In the genomic region with DNA sequence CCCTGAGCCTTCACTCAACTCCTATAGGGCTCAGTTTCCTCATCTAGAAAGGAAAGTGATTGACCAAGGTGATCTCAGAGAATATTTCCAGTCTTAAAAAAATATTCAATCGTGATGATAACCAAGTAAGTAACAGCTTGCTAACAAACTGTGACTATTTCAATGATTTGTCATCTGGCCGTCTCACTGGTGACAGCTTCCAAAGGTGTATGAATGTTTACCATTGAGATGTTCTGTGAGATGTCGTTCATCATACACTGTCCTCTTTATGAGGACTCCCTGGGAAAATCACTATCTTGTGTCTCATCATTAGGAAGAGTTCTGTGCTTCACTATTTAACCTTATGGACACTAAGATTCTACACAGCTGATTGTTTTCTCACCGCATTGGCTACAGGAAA, we compare ENCODE assay signal across 15 cellular contexts.
DNase-seq lines count a peak whose midpoint lies in the region; ATAC-seq and TF ChIP-seq lines count a peak whose summit lies in the region.
"Had no signal": no experiment of that assay in that cellular context is flagged by ENCODE, and none has a peak within 500 bp of the region (broad histone marks: within the 10 kb centered on the region; RNA-seq: fewer than 3 reads in every experiment).

No MANE protein-coding gene starts in this region.

- WGBS in smooth muscle cell (ENCODE audit: low lambda C conversion rate): 81% methylated on average over 4 of the region's 4 CpGs

- peaks cover 56% of the 10 kb centered on the region for H3K4me1 ChIP-seq in PC-3 (ENCODE audit: insufficient read depth, low read length)
- H3K4me1 ChIP-seq in smooth muscle cell (ENCODE audit: low read depth): peaks cover 38% of the 10 kb centered on the region
- no peaks in the 10 kb centered on the region for H3K4me1 ChIP-seq in upper lobe of right lung

- H3K9me3 Mint-ChIP-seq in Calu3 (ENCODE audit: low read depth, unreplicated experiment): peaks cover 2% of the 10 kb centered on the region
- H3K9me3 Mint-ChIP-seq: CD4-positive, CD25-positive, alpha-beta regulatory T cell had no signal

- H3K9me2 ChIP-seq in PC-3 (replicated peaks; ENCODE audit: low read length): no peaks in the 10 kb centered on the region

- BruUV-seq in Calu3 (replicated peaks; lab: Mats Ljungman, UMichigan): no TSS peak
- BruUV-seq in PC-3 (replicated peaks; lab: Mats Ljungman, UMichigan): no TSS peak

- peaks cover 71% of the 10 kb centered on the region for H3K4me1 Mint-ChIP-seq in Calu3 (ENCODE audit: low read depth, unreplicated experiment)
- H3K4me1 Mint-ChIP-seq: CD4-positive, CD25-positive, alpha-beta regulatory T cell had no signal

- POLR2A ChIA-PET in PC-3 (lab: Charles Lee; ENCODE audit: unreplicated experiment): no interaction called here

- no peak for TF ChIP-seq CTCF in Calu3 (IDR thresholded peaks at IDR 0.05; ENCODE audit: unreplicated experiment)
- TF ChIP-seq CTCF in PC-3 (conservative IDR thresholded peaks at IDR 0.05; ENCODE audit: low read depth, low read length): no peak
- no peak for TF ChIP-seq CTCF in smooth muscle cell (IDR thresholded peaks at IDR 0.05; ENCODE audit: borderline replicate concordance, insufficient read depth, poor library complexity, severe bottlenecking)
- TF ChIP-seq CTCF in upper lobe of right lung (IDR thresholded peaks at IDR 0.05): no peak

- H3K9me3 ChIP-seq in PC-3 (ENCODE audit: low read length): no peaks in the 10 kb centered on the region
- H3K9me3 ChIP-seq in smooth muscle cell (replicated peaks; ENCODE audit: low read depth): no peaks in the 10 kb centered on the region
- H3K9me3 ChIP-seq in upper lobe of right lung: no peaks in the 10 kb centered on the region

- ATAC-seq in PC-3 (no peak), upper lobe of right lung (no peak)
- ATAC-seq: HepG2 had no signal

- peak overlapping the region; percentile 71 for H3K27ac Mint-ChIP-seq in Calu3 (ENCODE audit: unreplicated experiment)
- H3K27ac Mint-ChIP-seq: CD4-positive, CD25-positive, alpha-beta regulatory T cell had no signal

- no peak overlapping the region for H3K9ac ChIP-seq in PC-3 (ENCODE audit: low read length)
- peak overlapping the region; percentile 64 for H3K9ac ChIP-seq in smooth muscle cell (ENCODE audit: low read depth)
- H3K9ac ChIP-seq: BLaER1 treated with 17β-estradiol and CSF1 and Interleukin-3, amounts not matched to agents 10 nM and 100 nM; GM23248 had no signal

- H3K36me3 ChIP-seq in PC-3 (ENCODE audit: low read depth, low read length) (no peaks in the 10 kb centered on the region), smooth muscle cell (ENCODE audit: low read depth) (no peaks in the 10 kb centered on the region), upper lobe of right lung (no peaks in the 10 kb centered on the region)

- DNase-seq in Calu3: no peak
- no peak for DNase-seq in PC-3
- DNase-seq in epithelial cell of prostate (ENCODE audit: low read depth, low spot score): no peak
- no peak for DNase-seq in smooth muscle cell (lab: John Stamatoyannopoulos, UW; ENCODE audit: unreplicated experiment)
- DNase-seq in NCI-H2171 treated with DMSO at 0.1 percent for 48 hours (lab: John Stamatoyannopoulos, UW): no peak
- no peak for DNase-seq in GDM1 (lab: John Stamatoyannopoulos, UW)
- DNase-seq in upper lobe of right lung: no peak
- DNase-seq: 8988T; ACHN; CD4-positive, CD25-positive, alpha-beta regulatory T cell; DMS 273 treated with DMSO at 0.1 percent for 48 hours; GM23248; H7 had no signal

- no peaks in the 10 kb centered on the region for H3K27me3 Mint-ChIP-seq in Calu3 (ENCODE audit: unreplicated experiment)

- H3K4me2 ChIP-seq in PC-3 (ENCODE audit: low read length) (no peak overlapping the region), smooth muscle cell (peak overlapping the region; percentile 65)
- H3K4me2 ChIP-seq: BLaER1 treated with 17β-estradiol and CSF1 and Interleukin-3, amounts not matched to agents 10 nM and 100 nM had no signal

- no peak overlapping the region for H3K4me3 Mint-ChIP-seq in Calu3 (ENCODE audit: low read depth, unreplicated experiment)
- H3K4me3 Mint-ChIP-seq: CD4-positive, CD25-positive, alpha-beta regulatory T cell had no signal

- H3K27me3 ChIP-seq in PC-3 (ENCODE audit: low read length): no peaks in the 10 kb centered on the region
- no peaks in the 10 kb centered on the region for H3K27me3 ChIP-seq in smooth muscle cell (ENCODE audit: low read depth)
- H3K27me3 ChIP-seq in upper lobe of right lung: no peaks in the 10 kb centered on the region
- H3K27me3 ChIP-seq: BLaER1 treated with 17β-estradiol and CSF1 and Interleukin-3, amounts not matched to agents 10 nM and 100 nM had no signal

- CTCF ChIA-PET in Calu3 (lab: Charles Lee) (no interaction called here), PC-3 (lab: Charles Lee) (no interaction called here)

- no peaks in the 10 kb centered on the region for H3K79me2 ChIP-seq in PC-3 (ENCODE audit: low read length)
- peaks cover 8% of the 10 kb centered on the region for H3K79me2 ChIP-seq in smooth muscle cell (ENCODE audit: low read depth)

- intact Hi-C loops in Calu3 (cut with micrococcal nuclease; ENCODE audit: unreplicated experiment) (loop anchor here (10.0 kb wide), 2 partner anchors 259 to 319 kb away; no protein-coding TSS in a partner anchor), PC-3 (cut with micrococcal nuclease) (loop anchor here (10.0 kb wide), 3 partner anchors 49 to 759 kb away; no protein-coding TSS in a partner anchor), upper lobe of right lung (cut with DNase I) (no loop called here)

- H3K36me3 Mint-ChIP-seq in Calu3 (ENCODE audit: insufficient read depth, unreplicated experiment): peaks cover 8% of the 10 kb centered on the region
- H3K36me3 Mint-ChIP-seq: CD4-positive, CD25-positive, alpha-beta regulatory T cell had no signal

- H3F3A ChIP-seq in PC-3 (ENCODE audit: low read length, unreplicated experiment) (no peaks in the 10 kb centered on the region), smooth muscle cell (ENCODE audit: low read depth) (peaks cover 7% of the 10 kb centered on the region)

- H4K20me1 ChIP-seq in PC-3 (ENCODE audit: low read length) (no peaks in the 10 kb centered on the region), smooth muscle cell (ENCODE audit: low read depth) (no peaks in the 10 kb centered on the region)
- H4K20me1 ChIP-seq: BLaER1 treated with 17β-estradiol and CSF1 and Interleukin-3, amounts not matched to agents 10 nM and 100 nM had no signal

- H3K27ac ChIP-seq in PC-3 (ENCODE audit: low read length): peak overlapping the region; percentile 74
- H3K27ac ChIP-seq in epithelial cell of prostate: peak overlapping the region; percentile 31
- H3K27ac ChIP-seq in smooth muscle cell (ENCODE audit: low read depth): peak overlapping the region; percentile 95
- no peak overlapping the region for H3K27ac ChIP-seq in upper lobe of right lung
- H3K27ac ChIP-seq: BLaER1 treated with 17β-estradiol and CSF1 and Interleukin-3, amounts not matched to agents 10 nM and 100 nM had no signal

- no peak overlapping the region for H3K4me3 ChIP-seq in PC-3 (ENCODE audit: low read length)
- no peak overlapping the region for H3K4me3 ChIP-seq in smooth muscle cell
- no peak overlapping the region for H3K4me3 ChIP-seq in upper lobe of right lung
- H3K4me3 ChIP-seq: BLaER1 treated with 17β-estradiol and CSF1 and Interleukin-3, amounts not matched to agents 10 nM and 100 nM; GM23248 had no signal

- H2AFZ ChIP-seq in PC-3 (ENCODE audit: low read length) (no peak overlapping the region), smooth muscle cell (ENCODE audit: low read depth) (no peak overlapping the region)
- H2AFZ ChIP-seq: GM23248 had no signal
